In the genomic region with DNA sequence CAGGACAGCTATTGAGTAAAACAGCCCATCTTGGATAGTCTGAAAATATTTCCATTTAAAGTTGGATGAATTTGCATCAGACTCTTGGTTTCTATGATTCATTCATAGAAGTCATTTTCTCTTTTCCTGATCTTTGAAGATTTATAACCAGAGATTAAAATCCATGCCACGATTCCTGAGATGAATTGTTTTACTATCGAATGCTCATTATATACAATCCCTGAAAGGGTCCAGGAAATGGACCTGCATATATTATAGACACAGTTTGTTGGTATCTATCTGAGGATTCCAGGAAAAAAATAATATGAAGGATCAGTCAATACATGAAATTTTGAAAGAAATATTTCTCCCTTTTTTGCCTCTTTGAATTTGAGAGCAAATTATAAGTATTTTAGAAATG, we compare ENCODE assay signal across 22 cellular contexts.
"Had no signal": no experiment of that assay in that cellular context is flagged by ENCODE, and none has a peak within 500 bp of the region (broad histone marks: within the 10 kb centered on the region; RNA-seq: fewer than 3 reads in every experiment).

No MANE protein-coding gene starts in this region.

- H3K4me3 Mint-ChIP-seq: stimulated activated memory B cell treated with anti-CD40 and anti-IgM and Interleukin-4, amounts not matched to agents 10 μg/mL and 1 μg/mL and 100 μg/mL, for 72 hours; stimulated activated naive CD8-positive, alpha-beta T cell treated with anti-CD3 and anti-CD28 coated beads, Interleukin-15, Interleukin-2, amounts not matched to agents 100 ng/mL and 50 ng/mL, for 24 hours had no signal

- H3K4me1 ChIP-seq: psoas muscle, right lobe of liver, testis, tibial nerve, vagina had no signal

- H3K27ac ChIP-seq: heart right ventricle, neutrophil, psoas muscle, right lobe of liver, spleen, testis, tibial nerve, upper lobe of right lung, vagina had no signal

- H3K27ac Mint-ChIP-seq: stimulated activated memory B cell treated with anti-CD40 and anti-IgM and Interleukin-4, amounts not matched to agents 10 μg/mL and 1 μg/mL and 100 μg/mL, for 72 hours; stimulated activated naive CD8-positive, alpha-beta T cell treated with anti-CD3 and anti-CD28 coated beads, Interleukin-15, Interleukin-2, amounts not matched to agents 100 ng/mL and 50 ng/mL, for 24 hours had no signal

- DNase-seq: effector memory CD4-positive, alpha-beta T cell; heart right ventricle; kidney; left colon; left ventricle myocardium superior; mesendoderm; naive B cell; psoas muscle; retina; right lobe of liver; spleen; stimulated activated CD4-positive, alpha-beta T cell treated with anti-CD3 and anti-CD28 coated beads, Interleukin-15, amount 100 ng/mL, for 24 hours; stimulated activated CD4-positive, alpha-beta T cell treated with anti-CD3 and anti-CD28 coated beads, Interleukin-1b, Interleukin-23, amount 100 ng/mL, for 48 hours; stimulated activated CD4-positive, alpha-beta T cell treated with anti-CD3 and anti-CD28 coated beads, Interleukin-4, amount 100 ng/mL, for 24 hours; testis; upper lobe of right lung had no signal

- H3K36me3 ChIP-seq: heart right ventricle, neutrophil, right lobe of liver, spleen, tibial nerve, upper lobe of right lung, vagina had no signal

- H3K27me3 ChIP-seq: heart right ventricle, neutrophil, right lobe of liver, spleen, testis, tibial nerve, upper lobe of right lung, vagina had no signal

- ATAC-seq: esophagus mucosa; heart right ventricle; left colon; left ventricle myocardium superior; psoas muscle; right lobe of liver; stimulated activated memory B cell treated with anti-CD40 and anti-IgM and Interleukin-4, amounts not matched to agents 10 μg/mL and 1 μg/mL and 100 μg/mL, for 72 hours; upper lobe of right lung had no signal

- H3K4me3 ChIP-seq: heart right ventricle, psoas muscle, right lobe of liver, spleen, testis, tibial nerve, upper lobe of right lung, vagina had no signal

- H3K9me3 ChIP-seq: heart right ventricle, neutrophil, psoas muscle, right lobe of liver, spleen, testis, tibial nerve, upper lobe of right lung, vagina had no signal
